ENCODE assay signal across 25 cellular contexts in the genomic region with DNA sequence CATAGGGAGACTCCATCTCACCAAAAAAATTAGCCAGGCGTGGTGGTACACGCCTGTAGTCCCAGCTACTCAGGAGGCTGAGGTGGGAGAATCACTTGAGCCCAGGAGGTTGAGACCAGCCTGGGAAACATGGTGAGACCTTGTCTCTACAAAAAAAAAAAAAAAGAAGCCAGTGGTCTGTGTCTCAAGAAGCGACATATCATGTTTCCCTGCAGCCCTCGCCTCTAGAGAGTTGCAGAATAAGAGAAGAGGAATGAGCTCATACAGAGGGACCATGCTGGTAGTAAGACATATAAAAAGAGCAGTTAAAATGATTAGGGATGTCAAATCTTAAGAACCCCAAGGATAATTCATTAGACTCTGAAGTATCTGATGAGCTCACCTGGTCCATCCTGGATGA.
"Had no signal": no experiment of that assay in that cellular context is flagged by ENCODE, and none has a peak within 500 bp of the region (broad histone marks: within the 10 kb centered on the region; RNA-seq: fewer than 3 reads in every experiment).

No MANE protein-coding gene starts in this region.

- H3K27ac ChIP-seq: breast epithelium, esophagus muscularis mucosa, foreskin keratinocyte, neutrophil, ovary, prostate gland, skin epidermis, testis, transverse colon, VCaP had no signal

- DNase-seq: activated CD4-positive, alpha-beta T cell treated with anti-CD3 and anti-CD28 coated beads for 4 hours; activated CD4-positive, alpha-beta T cell treated with anti-CD3 and anti-CD28 coated beads, Interleukin-2, amount 50 U/mL, for 4 hours; activated naive CD4-positive, alpha-beta T cell; activated T-cell treated with anti-CD3 and anti-CD28 coated beads for 4 hours; activated T-cell treated with anti-CD3 and anti-CD28 coated beads, Interleukin-2, amount 50 U/mL, for 72 hours; foreskin keratinocyte; islet precursor cell; left ventricle myocardium superior; mammary epithelial cell; nephron progenitor cell; ovary; retina; stimulated activated CD4-positive, alpha-beta T cell treated with anti-CD3 and anti-CD28 coated beads, Interleukin-12 subunit alpha, Interleukin-12 subunit beta, amount 100 ng/mL, for 4 hours; stimulated activated CD4-positive, alpha-beta T cell treated with anti-CD3 and anti-CD28 coated beads, Interleukin-4, amount 100 ng/mL, for 1 hour; stimulated activated naive CD8-positive, alpha-beta T cell treated with anti-CD3 and anti-CD28 coated beads, Interleukin-15, Interleukin-2, amounts not matched to agents 100 U/mL and 50 U/mL, for 24 hours; testis; transverse colon had no signal

- ATAC-seq: activated naive CD4-positive, alpha-beta T cell treated with anti-CD3 and anti-CD28 coated beads, Interleukin-2, amount 50 U/mL, for 72 hours; activated T-cell treated with anti-CD3 and anti-CD28 coated beads, Interleukin-2, amount 50 U/mL, for 72 hours; foreskin keratinocyte; left ventricle myocardium superior; sciatic nerve; stimulated activated naive CD8-positive, alpha-beta T cell treated with anti-CD3 and anti-CD28 coated beads, Interleukin-15, Interleukin-2, amounts not matched to agents 100 U/mL and 50 U/mL, for 24 hours had no signal

- H3K9me3 ChIP-seq: breast epithelium, esophagus muscularis mucosa, neutrophil, ovary, prostate gland, testis, transverse colon had no signal

- H3K4me1 ChIP-seq: breast epithelium, esophagus muscularis mucosa, foreskin keratinocyte, prostate gland, testis, transverse colon had no signal

- H3K36me3 ChIP-seq: breast epithelium, esophagus muscularis mucosa, neutrophil, ovary, prostate gland, transverse colon had no signal

- H3K4me3 ChIP-seq: breast epithelium, esophagus muscularis mucosa, ovary, prostate gland, skin epidermis, testis, transverse colon had no signal

- H3K27me3 ChIP-seq: breast epithelium, foreskin keratinocyte, neutrophil, ovary, testis, transverse colon had no signal
